In genomic region chr14:93044116-93044515, GRCh38 we compare ENCODE assay signal across 12 cellular contexts.
DNase-seq lines count a peak whose midpoint lies in the region; ATAC-seq and TF ChIP-seq lines count a peak whose summit lies in the region.
"Had no signal": no experiment of that assay in that cellular context is flagged by ENCODE, and none has a peak within 500 bp of the region (broad histone marks: within the 10 kb centered on the region; RNA-seq: fewer than 3 reads in every experiment).

No MANE protein-coding gene starts in this region.

- DNase-seq in GM23248: no peak
- DNase-seq in adrenal gland: no peak
- DNase-seq in left lung: no peak
- DNase-seq in NCI-H2227 (lab: John Stamatoyannopoulos, UW; ENCODE audit: unreplicated experiment): no peak
- DNase-seq in NCI-H446 (lab: John Stamatoyannopoulos, UW): no peak
- no peak for DNase-seq in NCI-H446 treated with DMSO at 0.1 percent for 48 hours (lab: John Stamatoyannopoulos, UW)
- DNase-seq: activated CD4-positive, alpha-beta T cell treated with anti-CD3 and anti-CD28 coated beads, Interleukin-2, amount 50 U/mL, for 4 hours; amygdala; NCI-H2081; SIG-M5 had no signal

- WGBS in GM23248 (ENCODE audit: low coverage in 1 of 2, low lambda C conversion rate in 2 of 2, missing lambda C conversion rate in 2 of 2), 2 experiments: 85 to 91% methylated on average over 6 to 7 of the region's 7 CpGs
- WGBS in adrenal gland, 4 donors: 87 to 92% (median 90%) methylated on average over 7 of the region's 7 CpGs

- TF ChIP-seq CTCF in adrenal gland (IDR thresholded peaks at IDR 0.05) (no peak), left lung (IDR thresholded peaks at IDR 0.05) (no peak)

- ATAC-seq in left lung: no peak
- no peak for ATAC-seq in HG02884 (IDR thresholded peaks at IDR 0.05; ENCODE audit: unreplicated experiment)

- H3K9me2 ChIP-seq in GM23248 (ENCODE audit: insufficient read depth): no peaks in the 10 kb centered on the region

- H3K36me3 ChIP-seq in GM23248 (ENCODE audit: low read depth): no peaks in the 10 kb centered on the region
- no peaks in the 10 kb centered on the region for H3K36me3 ChIP-seq in adrenal gland (replicated peaks in 1 of 2)
- H3K36me3 ChIP-seq in left lung: no peaks in the 10 kb centered on the region
- H3K36me3 ChIP-seq in subcutaneous abdominal adipose tissue (ENCODE audit: control insufficient read depth in 5 of 5, insufficient read depth in 5 of 5, low read length in 5 of 5): peaks cover 0 to under 1% (median 0%) of the 10 kb centered on the region in 5 donors

- H3K79me2 ChIP-seq in GM23248 (ENCODE audit: insufficient read depth): no peaks in the 10 kb centered on the region

- H3K27ac ChIP-seq in GM23248 (peak overlapping the region; percentile 74), adrenal gland (peak overlapping the region; percentile 48 to 94 (median 67)), left lung (peak overlapping the region; percentile 66 to 87), subcutaneous abdominal adipose tissue (ENCODE audit: low read depth, low read length) (peak overlapping the region; percentile 58)

- H4K20me1 ChIP-seq in GM23248 (ENCODE audit: insufficient read depth): no peaks in the 10 kb centered on the region

- TF ChIP-seq POLR2A in adrenal gland (IDR thresholded peaks at IDR 0.05): no peak

- peak overlapping the region; percentile 53 for H3K4me2 ChIP-seq in GM23248 (ENCODE audit: unreplicated experiment)

- peak overlapping the region; percentile 39; the same call in 1 of the 2 replicates for H3K9ac ChIP-seq in GM23248
- H3K9ac ChIP-seq in subcutaneous abdominal adipose tissue (ENCODE audit: low read length in 5 of 5): peak overlapping the region in 1 of 5 donors; percentile 14

- in situ Hi-C loops in GM23248 (cut with MboI): no loop called here

- no peaks in the 10 kb centered on the region for H3K27me3 ChIP-seq in GM23248 (replicated peaks; ENCODE audit: insufficient read depth)
- no peaks in the 10 kb centered on the region for H3K27me3 ChIP-seq in adrenal gland
- H3K27me3 ChIP-seq in left lung: no peaks in the 10 kb centered on the region
- no peaks in the 10 kb centered on the region for H3K27me3 ChIP-seq in subcutaneous abdominal adipose tissue (ENCODE audit: control insufficient read depth in 5 of 5, insufficient read depth in 4 of 5, low read length in 5 of 5)

- intact Hi-C loops in adrenal gland (cut with DNase I): no loop called here
- intact Hi-C loops in left lung (cut with DNase I): no loop called here

- H3K4me1 ChIP-seq in GM23248 (ENCODE audit: insufficient read depth) (peaks cover 45% of the 10 kb centered on the region), adrenal gland (replicated peaks in 1 of 2) (peaks cover 16 to 49% of the 10 kb centered on the region in 2 donors), left lung (peaks cover 39 to 75% of the 10 kb centered on the region in 2 donors), subcutaneous abdominal adipose tissue (ENCODE audit: control insufficient read depth in 5 of 5, insufficient read depth in 5 of 5, low read length in 5 of 5) (peaks cover 3 to 56% (median 36%) of the 10 kb centered on the region in 5 donors)

- H3K4me3 ChIP-seq in GM23248 (no peak overlapping the region), adrenal gland (no peak overlapping the region), left lung (no peak overlapping the region), subcutaneous abdominal adipose tissue (ENCODE audit: low read depth in 1 of 5, low read length in 5 of 5) (no peak overlapping the region)

- peaks cover 16% of the 10 kb centered on the region for H3F3A ChIP-seq in GM23248 (ENCODE audit: insufficient read depth)

- no peak overlapping the region for H2AFZ ChIP-seq in GM23248

- H3K9me3 ChIP-seq in GM23248 (ENCODE audit: low read depth) (no peaks in the 10 kb centered on the region), adrenal gland (replicated peaks in 1 of 3) (no peaks in the 10 kb centered on the region), left lung (no peaks in the 10 kb centered on the region), subcutaneous abdominal adipose tissue (ENCODE audit: control insufficient read depth in 5 of 5, low read length in 5 of 5) (no peaks in the 10 kb centered on the region)
